ENCODE assay signal across 16 cellular contexts in the genomic region with DNA sequence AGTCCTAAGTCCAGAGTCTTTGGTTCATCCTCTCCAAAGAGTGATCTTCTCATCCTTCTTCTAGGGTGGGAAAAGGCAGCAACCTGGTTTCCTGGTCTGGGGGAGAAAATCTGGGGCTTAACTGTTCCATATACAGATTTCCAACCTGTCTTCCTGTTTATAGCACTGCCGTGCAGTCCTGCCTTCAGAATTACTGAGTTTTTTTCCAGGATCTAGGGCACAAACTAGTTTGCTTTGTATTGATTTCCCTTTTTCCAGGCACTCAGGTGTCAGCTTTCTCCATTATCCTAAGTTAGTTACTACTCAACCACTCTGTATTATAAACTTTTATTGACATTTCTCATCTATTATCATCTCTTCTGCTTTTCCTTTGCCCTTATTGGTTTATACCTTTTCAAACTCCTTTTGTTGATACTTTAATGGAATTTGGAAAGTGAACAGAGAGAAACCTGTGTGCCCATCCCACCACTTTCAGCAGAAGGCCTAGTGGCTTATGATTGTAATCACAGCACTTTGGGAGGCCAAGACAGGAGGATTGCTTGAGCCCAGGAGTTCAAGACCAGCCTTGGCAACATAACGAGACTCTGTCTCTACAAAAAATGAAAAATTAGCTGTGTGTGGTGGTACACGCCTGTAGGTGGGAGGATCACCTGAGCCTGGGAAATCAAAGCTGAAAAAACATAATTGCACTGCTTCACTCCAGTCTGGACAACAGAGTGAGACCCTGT. TPM values are rescaled to one million over a fixed set of nuclear protein-coding genes. Genes with fewer than 3 reads are reported as not detected.
A peak's percentile ranks its signal among the peaks of the same experiment; 100 is the strongest.
DNase-seq lines count a peak whose midpoint lies in the region; ATAC-seq and TF ChIP-seq lines count a peak whose summit lies in the region.
"Had no signal": no experiment of that assay in that cellular context is flagged by ENCODE, and none has a peak within 500 bp of the region (broad histone marks: within the 10 kb centered on the region; RNA-seq: fewer than 3 reads in every experiment).

No MANE protein-coding gene starts in this region.

- no peak overlapping the region for H3K4me3 ChIP-seq in BLaER1 treated with 17β-estradiol and CSF1 and Interleukin-3, amounts not matched to agents 10 nM and 100 nM
- H3K4me3 ChIP-seq in HL-60 (replicated peaks; ENCODE audit: insufficient read depth, low read length) (no peak overlapping the region), neutrophil (ENCODE audit: low read depth in 1 of 2, low read length in 1 of 2) (peak overlapping the region in 1 of 2 experiments; percentile 39)
- H3K4me3 ChIP-seq: GM12878 had no signal

- peak overlapping the region in 6 of 11 experiments; percentile 2 to 98 (median 92); a peak in 8 of 22 replicates for H3K27ac ChIP-seq in BLaER1 treated with 17β-estradiol and CSF1 and Interleukin-3, amounts not matched to agents 10 nM and 100 nM
- H3K27ac ChIP-seq in HL-60 (replicated peaks) (peak overlapping the region; percentile 85), neutrophil (peak overlapping the region; percentile 91)
- H3K27ac ChIP-seq: 22Rv1 had no signal

- DNase-seq in HL-60 (ENCODE audit: low read depth in 1 of 2, low spot score in 1 of 2) (no peak), left colon (no peak), activated T-cell treated with anti-CD3 and anti-CD28 coated beads for 4 hours (no peak), midbrain (lab: John Stamatoyannopoulos, UW) (no peak)
- DNase-seq: CD4-positive, alpha-beta T cell; DMS79; HCEC 1CT; IMR-90; KG1 had no signal

- peak overlapping the region in 6 of 11 experiments; percentile 20 to 90 (median 80); a peak in 10 of 22 replicates for H3K4me2 ChIP-seq in BLaER1 treated with 17β-estradiol and CSF1 and Interleukin-3, amounts not matched to agents 10 nM and 100 nM

- no peaks in the 10 kb centered on the region for H3K27me3 ChIP-seq in BLaER1 treated with 17β-estradiol and CSF1 and Interleukin-3, amounts not matched to agents 10 nM and 100 nM
- H3K27me3 ChIP-seq in HL-60 (ENCODE audit: insufficient read depth, poor library complexity, severe bottlenecking) (no peaks in the 10 kb centered on the region), neutrophil (no peaks in the 10 kb centered on the region)

- peaks cover 7 to 94% (median 60%) of the 10 kb centered on the region in 10 experiments; a peak in 19 of 20 replicates for H3K4me1 ChIP-seq in BLaER1 treated with 17β-estradiol and CSF1 and Interleukin-3, amounts not matched to agents 10 nM and 100 nM
- peaks cover 89% of the 10 kb centered on the region in 2 experiments for H3K4me1 ChIP-seq in neutrophil (ENCODE audit: control insufficient read depth in 1 of 2, insufficient read depth in 1 of 2, low read depth in 1 of 2, low read length in 1 of 2)

- ATAC-seq in left colon (peak; percentile 7), GM18517 (IDR thresholded peaks at IDR 0.05; ENCODE audit: unreplicated experiment) (no peak)
- ATAC-seq: GM12878 had no signal

- peaks cover 0 to 11% (median 0%) of the 10 kb centered on the region in 11 experiments; a peak in 2 of 22 replicates for H3K9me3 ChIP-seq in BLaER1 treated with 17β-estradiol and CSF1 and Interleukin-3, amounts not matched to agents 10 nM and 100 nM (replicated peaks in 1 of 11)
- H3K9me3 ChIP-seq in neutrophil: no peaks in the 10 kb centered on the region

- H3K9ac ChIP-seq in BLaER1 treated with 17β-estradiol and CSF1 and Interleukin-3, amounts not matched to agents 10 nM and 100 nM: peak overlapping the region in 1 of 11 experiments; percentile 6; a peak in 1 of 22 replicates

- intact Hi-C loops in left colon (cut with DNase I, micrococcal nuclease): no loop called here

- TF ChIP-seq CTCF in HL-60 (IDR thresholded peaks at IDR 0.05; ENCODE audit: insufficient read depth, low read length) (no peak), neutrophil (IDR thresholded peaks at IDR 0.05) (no peak)

- H4K20me1 ChIP-seq in BLaER1 treated with 17β-estradiol and CSF1 and Interleukin-3, amounts not matched to agents 10 nM and 100 nM: no peaks in the 10 kb centered on the region; a peak in 1 of 22 replicates

- no peaks in the 10 kb centered on the region for H3K36me3 ChIP-seq in BLaER1 treated with 17β-estradiol and CSF1 and Interleukin-3, amounts not matched to agents 10 nM and 100 nM
- no peaks in the 10 kb centered on the region for H3K36me3 ChIP-seq in neutrophil

RNA-seq across cellular contexts. Expression of a gene that starts 4.1 kb away (rescaled TPM):
- total RNA-seq in left colon: 10 to 100 TPM; 14.3 to 97.8 TPM
- total RNA-seq: G401, H4, IMR-90 had no signal

RNA-seq across cellular contexts. Expression of a gene that starts 15.5 kb away (rescaled TPM):
- 10 to 100 TPM in 1 of 2 donors, 1 to 10 TPM in 1; 7.3 to 11.6 TPM for total RNA-seq in left colon
